ENCODE assay signal across 8 cellular contexts in genomic region chr1:11653616-11654570, GRCh38. TPM values are rescaled to one million over a fixed set of nuclear protein-coding genes. Genes with fewer than 3 reads are reported as not detected.
DNase-seq lines count a peak whose midpoint lies in the region; ATAC-seq and TF ChIP-seq lines count a peak whose summit lies in the region.

FBXO2 (minus strand) TSS chr1:11654429; CDS start chr1:11654340, 89 bp downstream.

- H3K36me3 ChIP-seq in breast epithelium = no peaks in the 10 kb centered on the region

- H3K27me3 Mint-ChIP-seq in stimulated activated naive CD8-positive, alpha-beta T cell treated with anti-CD3 and anti-CD28 coated beads, Interleukin-15, amount 100 ng/mL, for 72 hours = no peaks in the 10 kb centered on the region

- no peak for TF ChIP-seq CTCF in breast epithelium (IDR thresholded peaks at IDR 0.05)

- peaks cover 0 to 8% of the 10 kb centered on the region in 2 donors for H3K4me1 ChIP-seq in breast epithelium

- peak within 1 kb of the TSS; percentile 87 to 90 for H3K27ac ChIP-seq in breast epithelium
- H3K27ac ChIP-seq in layer of hippocampus (ENCODE audit: low read depth, low read length) = peak within 1 kb of the TSS; percentile 85

- H3K4me3 Mint-ChIP-seq in stimulated activated naive CD8-positive, alpha-beta T cell treated with anti-CD3 and anti-CD28 coated beads, Interleukin-15, amount 100 ng/mL, for 72 hours = peak within 1 kb of the TSS; percentile 80 to 82

- CTCF ChIA-PET in HEK293T (lab: Yijun Ruan, JAX) = interaction anchor here (1.5 kb wide), 1 partner anchor 57 kb away, joined by 4 read pairs; no protein-coding TSS in a partner anchor

- POLR2A ChIA-PET in HEK293T (lab: Yijun Ruan, JAX) = interaction anchor here (1.1 kb wide), 1 partner anchor 10 kb away, joined by 4 read pairs; the partner anchor contains the start of gene FBXO6

- H3K27ac Mint-ChIP-seq in stimulated activated naive CD8-positive, alpha-beta T cell treated with anti-CD3 and anti-CD28 coated beads, Interleukin-15, amount 100 ng/mL, for 72 hours = peak within 1 kb of the TSS in 1 of 2 donors; percentile 71

- H3K9me3 Mint-ChIP-seq in stimulated activated naive CD8-positive, alpha-beta T cell treated with anti-CD3 and anti-CD28 coated beads, Interleukin-15, amount 100 ng/mL, for 72 hours = no peaks in the 10 kb centered on the region

- intact Hi-C loops in breast epithelium (cut with DNase I; ENCODE audit: low total_unique reads) = no loop called here

- no peaks in the 10 kb centered on the region for H3K9me3 ChIP-seq in breast epithelium

- peak within 1 kb of the TSS; percentile 53 to 91 (median 85) for H3K4me3 ChIP-seq in breast epithelium

- no peaks in the 10 kb centered on the region for H3K27me3 ChIP-seq in breast epithelium
- no peaks in the 10 kb centered on the region for H3K27me3 ChIP-seq in layer of hippocampus (ENCODE audit: control insufficient read depth, insufficient read depth, low read length)

- H3K4me1 Mint-ChIP-seq in stimulated activated naive CD8-positive, alpha-beta T cell treated with anti-CD3 and anti-CD28 coated beads, Interleukin-15, amount 100 ng/mL, for 72 hours = peaks cover 33% of the 10 kb centered on the region

- DNase-seq in NCI-H146 (lab: John Stamatoyannopoulos, UW) (peak; percentile 48), NCI-H146 treated with DMSO at 0.1 percent for 48 hours (lab: John Stamatoyannopoulos, UW; ENCODE audit: unreplicated experiment) (no peak), HuH-7 (ENCODE audit: low spot score) (peak; percentile 77), breast epithelium (ENCODE audit: low spot score in 2 of 2) (no peak), HEK293T (ENCODE audit: extremely low spot score) (no peak), midbrain (lab: John Stamatoyannopoulos, UW) (no peak)
- DNase-seq in stimulated activated naive CD8-positive, alpha-beta T cell treated with anti-CD3 and anti-CD28 coated beads, Interleukin-15, amount 100 ng/mL, for 72 hours = no peak

- peak; percentile 10 for ATAC-seq in stimulated activated naive CD8-positive, alpha-beta T cell treated with anti-CD3 and anti-CD28 coated beads, Interleukin-15, amount 100 ng/mL, for 72 hours

- TF ChIP-seq POLR2A in breast epithelium (IDR thresholded peaks at IDR 0.05) = no peak

TF ChIP-seq in HEK293T, 16 proteins besides CTCF, POLR2A, EP300 and RAD21:
- no peak for TF ChIP-seq SP1 (IDR thresholded peaks at IDR 0.05)
- TF ChIP-seq FOXM1 (IDR thresholded peaks at IDR 0.05; ENCODE audit: borderline replicate concordance) = no peak
- no peak for TF ChIP-seq HDGF (IDR thresholded peaks at IDR 0.05; ENCODE audit: borderline replicate concordance)
- no peak for TF ChIP-seq CTBP1 (IDR thresholded peaks at IDR 0.05; ENCODE audit: borderline replicate concordance)
- no peak for TF ChIP-seq FOXA1 (IDR thresholded peaks at IDR 0.05)

RNA-seq across cellular contexts. Expression of gene FBXO2, which starts in this region (rescaled TPM):
- total RNA-seq in breast epithelium = 10 to 100 TPM in 2 of 3 donors, 1 to 10 TPM in 1; 1.3 to 49.3 (median 40.6) TPM

Comparison
In these comparisons a context has a peak if more than half of its experiments do, and no peak if none do; other contexts are left out.
1. DNase-seq: peak in NCI-H146 (single experiment) and HuH-7 (single experiment); none in NCI-H146 treated with DMSO at 0.1 percent for 48 hours (single experiment), breast epithelium (0 of 2), stimulated activated naive CD8-positive, alpha-beta T cell treated with anti-CD3 and anti-CD28 coated beads, Interleukin-15, amount 100 ng/mL, for 72 hours (0 of 2), HEK293T (single experiment) and midbrain (single experiment).